23 cellular contexts compared by ENCODE assay signal in genomic region chr6:138685781-138686180, GRCh38.
A peak's percentile ranks its signal among the peaks of the same experiment; 100 is the strongest.
DNase-seq lines count a peak whose midpoint lies in the region; ATAC-seq, FAIRE-seq and TF ChIP-seq lines count a peak whose summit lies in the region.
"Had no signal": no experiment of that assay in that cellular context is flagged by ENCODE, and none has a peak within 500 bp of the region (broad histone marks: within the 10 kb centered on the region; RNA-seq: fewer than 3 reads in every experiment).

No MANE protein-coding gene starts in this region.

- H3K36me3 ChIP-seq in RWPE2 (ENCODE audit: low read depth) = peaks cover 11% of the 10 kb centered on the region; the same call in 1 of the 2 replicates
- peaks cover 0 to 5% of the 10 kb centered on the region in 2 experiments for H3K36me3 ChIP-seq in keratinocyte (ENCODE audit: control insufficient read depth in 2 of 2, extremely low read depth in 1 of 2, insufficient read depth in 2 of 2, low read length in 2 of 2)
- H3K36me3 ChIP-seq: BE2C; BLaER1 treated with 17β-estradiol and CSF1 and Interleukin-3, amounts not matched to agents 10 nM and 100 nM had no signal

- FAIRE-seq in keratinocyte (lab: Jason Lieb, UNC) = no peak
- FAIRE-seq: A549, GM12892, GM19239, H1 had no signal

- H3K9ac ChIP-seq in keratinocyte (ENCODE audit: control insufficient read depth, extremely low read depth, insufficient read depth, low read length) = peak overlapping the region; percentile 43
- H3K9ac ChIP-seq: BLaER1 treated with 17β-estradiol and CSF1 and Interleukin-3, amounts not matched to agents 10 nM and 100 nM; GM23248 had no signal

- no peaks in the 10 kb centered on the region for H3K9me1 ChIP-seq in keratinocyte (ENCODE audit: control insufficient read depth, extremely low read depth, insufficient read depth, low read length)

- intact Hi-C loops in left colon (cut with DNase I, micrococcal nuclease) = no loop called here

- dilution Hi-C loops in keratinocyte (cut with MboI; ENCODE audit: extremely low pct_ligation_motif_present, low sequenced_read_pairs) = no loop called here

- H2AFZ ChIP-seq in keratinocyte (ENCODE audit: control insufficient read depth, low read length) = no peak overlapping the region
- H2AFZ ChIP-seq: GM23248 had no signal

- H3K4me3 ChIP-seq in RWPE2 (ENCODE audit: severe bottlenecking) (no peak overlapping the region), keratinocyte (ENCODE audit: control insufficient read depth in 2 of 3, extremely low read depth in 1 of 3, insufficient read depth in 2 of 3, low read depth in 1 of 3, low read length in 3 of 3) (no peak overlapping the region)
- H3K4me3 ChIP-seq: A549; BLaER1 treated with 17β-estradiol and CSF1 and Interleukin-3, amounts not matched to agents 10 nM and 100 nM; GM23248 had no signal

- H3K27me3 ChIP-seq in RWPE2 (ENCODE audit: insufficient read depth, poor library complexity, severe bottlenecking) (no peaks in the 10 kb centered on the region), keratinocyte (ENCODE audit: control insufficient read depth, extremely low read depth, insufficient read depth, low read length) (no peaks in the 10 kb centered on the region)
- H3K27me3 ChIP-seq: BLaER1 treated with 17β-estradiol and CSF1 and Interleukin-3, amounts not matched to agents 10 nM and 100 nM had no signal

- H3K27ac ChIP-seq in RWPE2 (ENCODE audit: poor library complexity, severe bottlenecking) (peak overlapping the region; percentile 60), epithelial cell of prostate (peak overlapping the region; percentile 68), keratinocyte (ENCODE audit: control insufficient read depth, insufficient read depth, low read length) (peak overlapping the region; percentile 97)
- H3K27ac ChIP-seq: A549; BLaER1 treated with 17β-estradiol and CSF1 and Interleukin-3, amounts not matched to agents 10 nM and 100 nM; GM23248 had no signal

- H4K20me1 ChIP-seq in keratinocyte (ENCODE audit: control insufficient read depth, extremely low read depth, insufficient read depth, low read length) = no peaks in the 10 kb centered on the region
- H4K20me1 ChIP-seq: BLaER1 treated with 17β-estradiol and CSF1 and Interleukin-3, amounts not matched to agents 10 nM and 100 nM had no signal

- peak; percentile 52 for ATAC-seq in GM18868 (IDR thresholded peaks at IDR 0.05; ENCODE audit: unreplicated experiment)
- ATAC-seq in RWPE2 (ENCODE audit: low read depth) = no peak
- ATAC-seq in left colon = no peak
- ATAC-seq: A549, HCT116 had no signal

- DNase-seq in RWPE2 (ENCODE audit: low spot score) (no peak), epithelial cell of prostate (ENCODE audit: low read depth, low spot score) (no peak), keratinocyte (ENCODE audit: low read depth, low spot score) (no peak), mucosa of gallbladder (ENCODE audit: low spot score) (no peak), HCEC 1CT (no peak), left colon (no peak)
- DNase-seq: 8988T; ACHN; BE2C; Calu3; CD4-positive, alpha-beta T cell; COR-L47; DMS79 treated with DMSO at 0.1 percent for 48 hours; GF-D8; GM23248; H7 had no signal

- peak overlapping the region; percentile 23 for H3K4me2 ChIP-seq in keratinocyte (ENCODE audit: control insufficient read depth, extremely low read depth, insufficient read depth, low read depth, low read length)
- H3K4me2 ChIP-seq: A549 had no signal

- TF ChIP-seq CTCF in RWPE2 (IDR thresholded peaks at IDR 0.05; ENCODE audit: poor library complexity, severe bottlenecking) (no peak), keratinocyte (optimal IDR thresholded peaks at IDR 0.05 in 1 of 3, IDR thresholded peaks at IDR 0.05 in 1 of 3, conservative IDR thresholded peaks at IDR 0.05 in 1 of 3; ENCODE audit: extremely low read depth in 1 of 3, insufficient read depth in 2 of 3, low read length in 3 of 3) (no peak)

- H3K4me1 ChIP-seq in RWPE2 (ENCODE audit: insufficient read depth, poor library complexity, severe bottlenecking) = peaks cover 35% of the 10 kb centered on the region
- H3K4me1 ChIP-seq in keratinocyte (ENCODE audit: control insufficient read depth, extremely low read depth, insufficient read depth, low read length) = peaks cover 60% of the 10 kb centered on the region
- H3K4me1 ChIP-seq: BE2C had no signal

- no peaks in the 10 kb centered on the region for H3K9me3 ChIP-seq in RWPE2 (ENCODE audit: severe bottlenecking)
- H3K9me3 ChIP-seq in keratinocyte (ENCODE audit: control insufficient read depth, low read depth, low read length) = no peaks in the 10 kb centered on the region
- H3K9me3 ChIP-seq: A549; BE2C; BLaER1 treated with 17β-estradiol and CSF1 and Interleukin-3, amounts not matched to agents 10 nM and 100 nM had no signal

- H3K79me2 ChIP-seq in keratinocyte (ENCODE audit: control insufficient read depth, insufficient read depth, low read length) = peaks cover 88% of the 10 kb centered on the region
